In genomic region chr2:178072383-178073301, GRCh38 we compare ENCODE assay signal across 1 cellular context.
TF ChIP-seq lines count a peak whose summit lies in the region.

Gene PDE11A, minus strand, starts transcription at chr2:178072777. Its CDS starts 340 bp downstream, at chr2:178072437.

TF ChIP-seq in HepG2, 621 proteins besides CTCF, POLR2A, EP300 and RAD21 (continued from another document and continues in another):
- TF ChIP-seq, protein P1, sequence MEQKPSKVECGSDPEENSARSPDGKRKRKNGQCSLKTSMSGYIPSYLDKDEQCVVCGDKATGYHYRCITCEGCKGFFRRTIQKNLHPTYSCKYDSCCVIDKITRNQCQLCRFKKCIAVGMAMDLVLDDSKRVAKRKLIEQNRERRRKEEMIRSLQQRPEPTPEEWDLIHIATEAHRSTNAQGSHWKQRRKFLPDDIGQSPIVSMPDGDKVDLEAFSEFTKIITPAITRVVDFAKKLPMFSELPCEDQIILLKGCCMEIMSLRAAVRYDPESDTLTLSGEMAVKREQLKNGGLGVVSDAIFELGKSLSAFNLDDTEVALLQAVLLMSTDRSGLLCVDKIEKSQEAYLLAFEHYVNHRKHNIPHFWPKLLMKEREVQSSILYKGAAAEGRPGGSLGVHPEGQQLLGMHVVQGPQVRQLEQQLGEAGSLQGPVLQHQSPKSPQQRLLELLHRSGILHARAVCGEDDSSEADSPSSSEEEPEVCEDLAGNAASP (CRISPR knock-in tag; IDR thresholded peaks at IDR 0.05; ENCODE audit: borderline replicate concordance) = peak; percentile 51; the same call in 1 of the 2 replicates
- no peak for TF ChIP-seq ZNF552 (CRISPR knock-in tag; IDR thresholded peaks at IDR 0.05; ENCODE audit: borderline replicate concordance)
- peak; percentile 59; the same call in 1 of the 2 replicates for TF ChIP-seq ADNP (CRISPR knock-in tag; IDR thresholded peaks at IDR 0.05)
- TF ChIP-seq ZNF335 (CRISPR knock-in tag; IDR thresholded peaks at IDR 0.05) = no peak
- 0 out of 2 replicates have a peak, but pooled peaks have one; percentile 41 for TF ChIP-seq RFXANK (CRISPR knock-in tag; IDR thresholded peaks at IDR 0.05)
- TF ChIP-seq FOXK2 (IDR thresholded peaks at IDR 0.05) = no peak
- TF ChIP-seq NFIB (CRISPR knock-in tag; IDR thresholded peaks at IDR 0.05; ENCODE audit: borderline replicate concordance) = no peak
- TF ChIP-seq, protein P2, sequence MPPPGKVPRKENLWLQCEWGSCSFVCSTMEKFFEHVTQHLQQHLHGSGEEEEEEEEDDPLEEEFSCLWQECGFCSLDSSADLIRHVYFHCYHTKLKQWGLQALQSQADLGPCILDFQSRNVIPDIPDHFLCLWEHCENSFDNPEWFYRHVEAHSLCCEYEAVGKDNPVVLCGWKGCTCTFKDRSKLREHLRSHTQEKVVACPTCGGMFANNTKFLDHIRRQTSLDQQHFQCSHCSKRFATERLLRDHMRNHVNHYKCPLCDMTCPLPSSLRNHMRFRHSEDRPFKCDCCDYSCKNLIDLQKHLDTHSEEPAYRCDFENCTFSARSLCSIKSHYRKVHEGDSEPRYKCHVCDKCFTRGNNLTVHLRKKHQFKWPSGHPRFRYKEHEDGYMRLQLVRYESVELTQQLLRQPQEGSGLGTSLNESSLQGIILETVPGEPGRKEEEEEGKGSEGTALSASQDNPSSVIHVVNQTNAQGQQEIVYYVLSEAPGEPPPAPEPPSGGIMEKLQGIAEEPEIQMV (CRISPR knock-in tag; IDR thresholded peaks at IDR 0.05; ENCODE audit: low read depth) = peak; percentile 96
- no peak; the same call in 1 of the 2 replicates for TF ChIP-seq ZNF3 (CRISPR knock-in tag; IDR thresholded peaks at IDR 0.05)
- TF ChIP-seq TGIF2 (CRISPR knock-in tag; IDR thresholded peaks at IDR 0.05) = peak; percentile 71
- peak; percentile 71; the same call in 1 of the 2 replicates for TF ChIP-seq ZNF510 (CRISPR knock-in tag; IDR thresholded peaks at IDR 0.05; ENCODE audit: low read depth)
- TF ChIP-seq CENPX (CRISPR knock-in tag; IDR thresholded peaks at IDR 0.05) = no peak
- TF ChIP-seq ZNF10 (CRISPR knock-in tag; IDR thresholded peaks at IDR 0.05; ENCODE audit: borderline replicate concordance, low read depth) = no peak
- no peak for TF ChIP-seq EZH2 (conservative IDR thresholded peaks at IDR 0.05; ENCODE audit: low read depth, low read length)
- TF ChIP-seq DZIP1 (CRISPR knock-in tag; IDR thresholded peaks at IDR 0.05) = no peak
- TF ChIP-seq THYN1 (CRISPR knock-in tag; IDR thresholded peaks at IDR 0.05; ENCODE audit: borderline replicate concordance, low read depth) = no peak
- no peak for TF ChIP-seq ZNF724P (CRISPR knock-in tag; IDR thresholded peaks at IDR 0.05; ENCODE audit: borderline replicate concordance)
- no peak; the same call in 1 of the 2 replicates for TF ChIP-seq ZNF343 (CRISPR knock-in tag; IDR thresholded peaks at IDR 0.05)
- TF ChIP-seq TEAD2 (CRISPR knock-in tag; IDR thresholded peaks at IDR 0.05) = no peak
- TF ChIP-seq, protein P3, sequence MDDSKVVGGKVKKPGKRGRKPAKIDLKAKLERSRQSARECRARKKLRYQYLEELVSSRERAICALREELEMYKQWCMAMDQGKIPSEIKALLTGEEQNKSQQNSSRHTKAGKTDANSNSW (CRISPR knock-in tag; IDR thresholded peaks at IDR 0.05; ENCODE audit: borderline replicate concordance) = 0 out of 2 replicates have a peak, but pooled peaks have one; percentile 77
- no peak for TF ChIP-seq HDAC6 (IDR thresholded peaks at IDR 0.05; ENCODE audit: low read depth, low read length)
- TF ChIP-seq ZNF446 (CRISPR knock-in tag; IDR thresholded peaks at IDR 0.05) = 0 out of 2 replicates have a peak, but pooled peaks have one; percentile 24
- peak; percentile 74 for TF ChIP-seq MIER3 (CRISPR knock-in tag; IDR thresholded peaks at IDR 0.05; ENCODE audit: borderline replicate concordance)
- TF ChIP-seq KDM5B (CRISPR knock-in tag; IDR thresholded peaks at IDR 0.05; ENCODE audit: borderline replicate concordance) = peak; percentile 28; the same call in 1 of the 2 replicates
- no peak for TF ChIP-seq CHD2 (IDR thresholded peaks at IDR 0.05; ENCODE audit: low read depth, low read length)
- TF ChIP-seq HOXA9 (CRISPR knock-in tag; IDR thresholded peaks at IDR 0.05; ENCODE audit: borderline replicate concordance) = no peak; the same call in 1 of the 2 replicates
- TF ChIP-seq ZBTB42 (CRISPR knock-in tag; IDR thresholded peaks at IDR 0.05) = peak; percentile 87
- no peak for TF ChIP-seq SMC3 (IDR thresholded peaks at IDR 0.05; ENCODE audit: low read length)
- peak; percentile 89 for TF ChIP-seq ZSCAN31 (CRISPR knock-in tag; IDR thresholded peaks at IDR 0.05; ENCODE audit: low read depth)
- TF ChIP-seq ZBTB7B (CRISPR knock-in tag; IDR thresholded peaks at IDR 0.05) = peak; percentile 66; the same call in 1 of the 2 replicates
- no peak for TF ChIP-seq ZNF850 (CRISPR knock-in tag; conservative IDR thresholded peaks at IDR 0.05)
- TF ChIP-seq ZNF326 (CRISPR knock-in tag; IDR thresholded peaks at IDR 0.05; ENCODE audit: borderline replicate concordance) = no peak
- TF ChIP-seq ZNF772 (CRISPR knock-in tag; IDR thresholded peaks at IDR 0.05) = peak; percentile 90
- no peak for TF ChIP-seq ZNF367 (CRISPR knock-in tag; IDR thresholded peaks at IDR 0.05; ENCODE audit: borderline replicate concordance)
- TF ChIP-seq MAFF (IDR thresholded peaks at IDR 0.05; ENCODE audit: low read depth, low read length) = no peak
- TF ChIP-seq ZNF160 (CRISPR knock-in tag; IDR thresholded peaks at IDR 0.05) = no peak; the same call in 1 of the 2 replicates
- TF ChIP-seq ZBED4 (CRISPR knock-in tag; IDR thresholded peaks at IDR 0.05; ENCODE audit: borderline replicate concordance) = peak; percentile 88
- no peak for TF ChIP-seq ZFAT (CRISPR knock-in tag; conservative IDR thresholded peaks at IDR 0.05)
- TF ChIP-seq ZNF781 (CRISPR knock-in tag; IDR thresholded peaks at IDR 0.05; ENCODE audit: borderline replicate concordance, not compliant biosample characterization) = no peak
- no peak; the same call in none of the 2 replicates for TF ChIP-seq SOX13 (IDR thresholded peaks at IDR 0.05)
- TF ChIP-seq SOX13 (CRISPR knock-in tag; conservative IDR thresholded peaks at IDR 0.05 in 1 of 2, IDR thresholded peaks at IDR 0.05 in 1 of 2) = peak in 1 of 2 experiments; percentile 69; a peak in 2 of 4 replicates
- TF ChIP-seq, protein P4, sequence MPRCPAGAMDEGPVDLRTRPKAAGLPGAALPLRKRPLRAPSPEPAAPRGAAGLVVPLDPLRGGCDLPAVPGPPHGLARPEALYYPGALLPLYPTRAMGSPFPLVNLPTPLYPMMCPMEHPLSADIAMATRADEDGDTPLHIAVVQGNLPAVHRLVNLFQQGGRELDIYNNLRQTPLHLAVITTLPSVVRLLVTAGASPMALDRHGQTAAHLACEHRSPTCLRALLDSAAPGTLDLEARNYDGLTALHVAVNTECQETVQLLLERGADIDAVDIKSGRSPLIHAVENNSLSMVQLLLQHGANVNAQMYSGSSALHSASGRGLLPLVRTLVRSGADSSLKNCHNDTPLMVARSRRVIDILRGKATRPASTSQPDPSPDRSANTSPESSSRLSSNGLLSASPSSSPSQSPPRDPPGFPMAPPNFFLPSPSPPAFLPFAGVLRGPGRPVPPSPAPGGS (CRISPR knock-in tag; IDR thresholded peaks at IDR 0.05) = 0 out of 2 replicates have a peak, but pooled peaks have one; percentile 34
- TF ChIP-seq IRF9 (CRISPR knock-in tag; IDR thresholded peaks at IDR 0.05; ENCODE audit: borderline replicate concordance) = peak; percentile 85
- no peak for TF ChIP-seq ZFP36 (IDR thresholded peaks at IDR 0.05; ENCODE audit: borderline replicate concordance, low read depth, low read length, partially characterized antibody)
- no peak for TF ChIP-seq NONO (IDR thresholded peaks at IDR 0.05)
- peak; percentile 86 for TF ChIP-seq NONO (CRISPR knock-in tag; conservative IDR thresholded peaks at IDR 0.05)
- peak; percentile 80; the same call in 1 of the 2 replicates for TF ChIP-seq ZNF580 (CRISPR knock-in tag; IDR thresholded peaks at IDR 0.05; ENCODE audit: borderline replicate concordance, low read depth)
- TF ChIP-seq, protein P5, sequence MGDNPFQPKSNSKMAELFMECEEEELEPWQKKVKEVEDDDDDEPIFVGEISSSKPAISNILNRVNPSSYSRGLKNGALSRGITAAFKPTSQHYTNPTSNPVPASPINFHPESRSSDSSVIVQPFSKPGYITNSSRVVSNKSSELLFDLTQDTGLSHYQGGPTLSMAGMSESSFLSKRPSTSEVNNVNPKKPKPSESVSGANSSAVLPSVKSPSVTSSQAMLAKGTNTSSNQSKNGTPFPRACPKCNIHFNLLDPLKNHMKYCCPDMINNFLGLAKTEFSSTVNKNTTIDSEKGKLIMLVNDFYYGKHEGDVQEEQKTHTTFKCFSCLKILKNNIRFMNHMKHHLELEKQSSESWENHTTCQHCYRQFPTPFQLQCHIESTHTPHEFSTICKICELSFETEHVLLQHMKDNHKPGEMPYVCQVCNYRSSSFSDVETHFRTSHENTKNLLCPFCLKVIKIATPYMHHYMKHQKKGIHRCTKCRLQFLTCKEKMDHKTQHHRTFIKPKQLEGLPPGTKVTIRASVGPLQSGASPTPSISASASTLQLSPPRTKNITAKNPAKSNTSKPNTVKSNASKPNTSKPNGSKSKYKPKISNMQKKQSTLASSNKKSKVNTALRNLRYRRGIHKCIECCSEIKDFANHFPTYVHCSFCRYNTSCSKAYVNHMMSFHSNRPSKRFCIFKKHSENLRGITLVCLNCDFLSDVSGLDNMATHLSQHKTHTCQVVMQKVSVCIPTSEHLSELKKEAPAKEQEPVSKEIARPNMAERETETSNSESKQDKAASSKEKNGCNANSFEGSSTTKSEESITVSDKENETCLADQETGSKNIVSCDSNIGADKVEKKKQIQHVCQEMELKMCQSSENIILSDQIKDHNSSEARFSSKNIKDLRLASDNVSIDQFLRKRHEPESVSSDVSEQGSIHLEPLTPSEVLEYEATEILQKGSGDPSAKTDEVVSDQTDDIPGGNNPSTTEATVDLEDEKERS (CRISPR knock-in tag; IDR thresholded peaks at IDR 0.05) = no peak
- no peak for TF ChIP-seq PAF1 (CRISPR knock-in tag; IDR thresholded peaks at IDR 0.05)
- TF ChIP-seq RNF2 (conservative IDR thresholded peaks at IDR 0.05; ENCODE audit: low read depth) = peak; percentile 39; the same call in 1 of the 2 replicates
- no peak for TF ChIP-seq SRSF4 (IDR thresholded peaks at IDR 0.05; ENCODE audit: low read depth, low read length, poor library complexity, severe bottlenecking)
- peak; percentile 75 for TF ChIP-seq SALL1 (CRISPR knock-in tag; IDR thresholded peaks at IDR 0.05)
- TF ChIP-seq ZNF451 (CRISPR knock-in tag; IDR thresholded peaks at IDR 0.05) = no peak
- TF ChIP-seq ATF7 (IDR thresholded peaks at IDR 0.05) = no peak
- peak; percentile 31; the same call in 1 of the 2 replicates for TF ChIP-seq ATF7 (CRISPR knock-in tag; IDR thresholded peaks at IDR 0.05)
- no peak for TF ChIP-seq SETDB1 (CRISPR knock-in tag; IDR thresholded peaks at IDR 0.05; ENCODE audit: borderline replicate concordance)
- peak; percentile 82 for TF ChIP-seq DMAP1 (CRISPR knock-in tag; IDR thresholded peaks at IDR 0.05)
- TF ChIP-seq POLR2AphosphoS2 (IDR thresholded peaks at IDR 0.05; ENCODE audit: low read depth, low read length) = no peak
- peak; percentile 70; the same call in 1 of the 2 replicates for TF ChIP-seq MXD4 (CRISPR knock-in tag; IDR thresholded peaks at IDR 0.05)
